ENCODE assay signal across 27 cellular contexts in the genomic region with DNA sequence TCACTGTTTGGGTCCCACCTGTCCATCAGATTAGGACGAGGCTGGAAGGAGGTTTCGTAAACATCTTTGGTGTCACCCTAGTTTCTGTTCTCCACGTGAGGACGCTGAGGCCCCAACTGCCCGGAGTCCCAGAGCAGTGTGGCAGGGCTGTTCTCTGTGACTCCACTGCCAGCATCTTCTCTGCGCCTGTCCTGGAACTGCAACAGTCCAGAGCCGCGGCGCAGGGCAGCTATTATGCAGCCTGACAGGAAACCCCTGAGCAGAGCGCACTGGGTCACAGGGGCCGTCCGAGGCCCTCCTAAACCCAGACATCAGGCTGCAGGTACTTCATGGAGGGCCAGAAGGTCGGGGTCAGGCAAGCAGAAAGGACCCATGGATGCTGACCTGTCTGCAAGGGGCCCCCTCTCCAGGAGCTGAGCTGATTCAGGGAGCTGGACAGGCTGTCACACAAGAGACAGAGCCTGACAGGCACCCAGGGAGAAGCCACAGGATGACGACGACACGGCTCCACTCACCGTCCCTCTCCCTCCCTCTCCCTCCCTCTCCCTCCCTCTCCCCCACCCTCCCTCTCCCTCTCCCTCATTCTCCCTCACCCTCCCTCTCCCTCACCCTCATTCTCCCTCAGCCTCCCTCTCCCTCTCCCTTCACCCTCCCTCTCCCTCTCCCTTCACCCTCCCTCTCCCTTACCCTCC. TPM values are rescaled to one million over a fixed set of nuclear protein-coding genes. Genes with fewer than 3 reads are reported as not detected.
"Had no signal": no experiment of that assay in that cellular context is flagged by ENCODE, and none has a peak within 500 bp of the region (broad histone marks: within the 10 kb centered on the region; RNA-seq: fewer than 3 reads in every experiment).

No MANE protein-coding gene starts in this region.

- H3K4me3 Mint-ChIP-seq: activated CD4-positive, alpha-beta T cell treated with anti-CD3 and anti-CD28 coated beads, Interleukin-2, amount 10 ng/mL, durations not matched to agents 7 days and 5 days; activated T-cell treated with anti-CD3 and anti-CD28 coated beads, Interleukin-2, amount 50 U/mL, for 24 hours; brain; T-cell; T-helper 2 cell treated with Interferon-gamma antibody and Interleukin-4, amounts not matched to agents 5 μg/mL and 100 μg/mL, for 36 hours had no signal

- H3K4me3 ChIP-seq: heart left ventricle, lower lobe of right lung, mucosa of descending colon, upper lobe of right lung had no signal

- H3K27ac ChIP-seq: epithelial cell of prostate, heart left ventricle, lower lobe of right lung, upper lobe of right lung, VCaP had no signal

- H3K27ac Mint-ChIP-seq: activated CD4-positive, alpha-beta T cell treated with anti-CD3 and anti-CD28 coated beads, Interleukin-2, amount 10 ng/mL, durations not matched to agents 7 days and 5 days; activated T-cell treated with anti-CD3 and anti-CD28 coated beads, Interleukin-2, amount 50 U/mL, for 24 hours; activated T-helper 2 cell treated with anti-CD3 and anti-CD28 coated beads, Interferon-gamma antibody, Interleukin-2, Interleukin-4, amounts not matched to agents 10 μg/mL and 5 μg/mL and 100 μg/mL, durations not matched to agents 14 hours and 24 hours and 36 hours; T-helper 2 cell treated with Interferon-gamma antibody and Interleukin-4, amounts not matched to agents 5 μg/mL and 100 μg/mL, for 36 hours had no signal

- H3K9me3 ChIP-seq: lower lobe of right lung, mucosa of descending colon, upper lobe of right lung had no signal

- H3K27me3 ChIP-seq: upper lobe of right lung had no signal

- H3K4me1 Mint-ChIP-seq: activated CD4-positive, alpha-beta T cell treated with anti-CD3 and anti-CD28 coated beads, Interleukin-2, amount 10 ng/mL, durations not matched to agents 7 days and 5 days had no signal

- H3K36me3 ChIP-seq: heart left ventricle, lower lobe of right lung, upper lobe of right lung had no signal

- DNase-seq: activated CD4-positive, alpha-beta T cell treated with anti-CD3 and anti-CD28 coated beads, Interleukin-2, amount 10 ng/mL, durations not matched to agents 7 days and 5 days; activated naive CD4-positive, alpha-beta T cell treated with Interleukin-2 at 50 U/mL for 16 hours; activated T-cell treated with anti-CD3 and anti-CD28 coated beads, Interleukin-2, amount 50 U/mL, for 24 hours; anterior cingulate cortex; heart left ventricle; left cardiac atrium; lower lobe of right lung; mesendoderm; mucosa of descending colon; stimulated activated CD4-positive, alpha-beta T cell treated with anti-CD3 and anti-CD28 coated beads, Interleukin-4, amount 100 ng/mL, for 1 hour; stimulated activated naive CD4-positive, alpha-beta T cell; T-cell; upper lobe of right lung had no signal

- ATAC-seq: activated CD4-positive, CD25-positive, alpha-beta regulatory T cell treated with anti-CD3 and anti-CD28 coated beads, Interleukin-2, amount 50 U/mL, for 24 hours; left cardiac atrium; lower lobe of right lung; mucosa of descending colon; T-cell; upper lobe of right lung had no signal

- H3K27me3 Mint-ChIP-seq: activated CD4-positive, alpha-beta T cell treated with anti-CD3 and anti-CD28 coated beads, Interleukin-2, amount 10 ng/mL, durations not matched to agents 7 days and 5 days; activated T-cell treated with anti-CD3 and anti-CD28 coated beads, Interleukin-2, amount 50 U/mL, for 24 hours; T-cell had no signal

- H3K4me1 ChIP-seq: lower lobe of right lung, upper lobe of right lung had no signal

- H3K9me3 Mint-ChIP-seq: activated CD4-positive, alpha-beta T cell treated with anti-CD3 and anti-CD28 coated beads, Interleukin-2, amount 10 ng/mL, durations not matched to agents 7 days and 5 days; activated T-cell treated with anti-CD3 and anti-CD28 coated beads, Interleukin-2, amount 50 U/mL, for 24 hours; activated T-helper 2 cell treated with anti-CD3 and anti-CD28 coated beads, Interferon-gamma antibody, Interleukin-2, Interleukin-4, amounts not matched to agents 10 μg/mL and 5 μg/mL and 100 μg/mL, durations not matched to agents 14 hours and 24 hours and 36 hours; T-cell; T-helper 2 cell treated with Interferon-gamma antibody and Interleukin-4, amounts not matched to agents 5 μg/mL and 100 μg/mL, for 36 hours had no signal

RNA-seq across cellular contexts. Expression of a gene that starts 31.7 kb away (rescaled TPM):
- total RNA-seq: activated CD4-positive, alpha-beta T cell treated with anti-CD3 and anti-CD28 coated beads, Interleukin-2, amount 10 ng/mL, durations not matched to agents 7 days and 5 days; activated T-helper 2 cell treated with anti-CD3 and anti-CD28 coated beads, Interferon-gamma antibody, Interleukin-2, Interleukin-4, amounts not matched to agents 10 μg/mL and 5 μg/mL and 100 μg/mL, durations not matched to agents 14 hours and 24 hours and 36 hours; cardiac septum; chondrocyte; fibroblast of villous mesenchyme; left cardiac atrium; lower lobe of right lung; mucosa of descending colon; posterior vena cava; renal cortical epithelial cell; subcutaneous adipose tissue; upper lobe of right lung had no signal
- polyA plus RNA-seq: heart left ventricle, neural cell had no signal

RNA-seq across cellular contexts. Expression of a gene that starts 58.7 kb away (rescaled TPM):
- total RNA-seq: activated CD4-positive, alpha-beta T cell treated with anti-CD3 and anti-CD28 coated beads, Interleukin-2, amount 10 ng/mL, durations not matched to agents 7 days and 5 days; activated T-helper 2 cell treated with anti-CD3 and anti-CD28 coated beads, Interferon-gamma antibody, Interleukin-2, Interleukin-4, amounts not matched to agents 10 μg/mL and 5 μg/mL and 100 μg/mL, durations not matched to agents 14 hours and 24 hours and 36 hours; cardiac septum; chondrocyte; fibroblast of villous mesenchyme; heart left ventricle; lower lobe of right lung; omental fat pad; posterior vena cava; renal cortical epithelial cell; subcutaneous adipose tissue; T-cell; upper lobe of right lung had no signal
